16 cellular contexts compared by ENCODE assay signal in the genomic region with DNA sequence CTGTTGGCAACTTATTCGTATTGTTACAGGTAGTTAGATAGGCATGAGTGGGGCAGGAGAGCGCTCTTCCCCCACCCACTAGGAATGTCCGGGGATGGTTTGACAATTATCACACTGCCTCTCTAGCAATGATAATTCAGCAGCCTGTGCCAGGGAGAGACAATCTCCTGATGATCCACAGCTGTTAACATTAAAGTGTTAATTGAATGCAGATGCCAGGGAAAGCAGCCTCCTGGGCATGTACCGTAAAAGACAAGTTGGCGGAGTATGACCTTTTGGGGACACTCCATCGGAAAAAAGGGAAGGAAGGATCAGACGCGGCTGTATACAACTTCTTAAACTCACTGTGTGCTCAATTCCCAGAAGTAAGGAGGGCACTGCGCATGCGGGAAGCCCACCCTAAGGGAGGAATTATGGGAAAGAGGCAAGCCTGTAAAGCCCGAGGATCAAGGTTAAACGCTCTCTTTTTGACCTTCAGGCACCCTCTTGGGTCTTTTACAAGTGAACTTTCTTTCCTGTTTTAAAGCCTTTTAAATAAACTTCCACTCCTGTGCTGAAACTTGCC.
A peak's percentile ranks its signal among the peaks of the same experiment; 100 is the strongest.
DNase-seq lines count a peak whose midpoint lies in the region; ATAC-seq and TF ChIP-seq lines count a peak whose summit lies in the region.
"Had no signal": no experiment of that assay in that cellular context is flagged by ENCODE, and none has a peak within 500 bp of the region (broad histone marks: within the 10 kb centered on the region; RNA-seq: fewer than 3 reads in every experiment).

No MANE protein-coding gene starts in this region.

- TF ChIP-seq CTCF in progenitor cell of endocrine pancreas (IDR thresholded peaks at IDR 0.05; ENCODE audit: unreplicated experiment) (no peak), tibial nerve (IDR thresholded peaks at IDR 0.05) (no peak)

- H4K20me1 ChIP-seq in GM23248 (ENCODE audit: insufficient read depth): no peaks in the 10 kb centered on the region

- ATAC-seq in left ventricle myocardium superior (peak; percentile 57), HG02571 (IDR thresholded peaks at IDR 0.05; ENCODE audit: unreplicated experiment) (no peak)
- ATAC-seq: natural killer cell, sciatic nerve had no signal

- WGBS in GM23248 (ENCODE audit: low coverage in 1 of 2, low lambda C conversion rate in 2 of 2, missing lambda C conversion rate in 2 of 2), 2 experiments: 4 to 5% methylated on average over 12 of the region's 12 CpGs
- 43 to 50% methylated on average over 12 of the region's 12 CpGs for WGBS in tibial nerve, 2 donors

- H3K9me3 ChIP-seq in GM23248 (ENCODE audit: low read depth) (no peaks in the 10 kb centered on the region), SK-N-MC (ENCODE audit: low read depth, low read length) (no peaks in the 10 kb centered on the region), tibial nerve (no peaks in the 10 kb centered on the region)

- 0 out of 2 replicates have a peak overlapping the region, but pooled peaks have one; percentile 2 for H3K9ac ChIP-seq in GM23248
- peak overlapping the region; percentile 85 for H3K9ac ChIP-seq in SK-N-MC (ENCODE audit: insufficient read length)
- H3K9ac ChIP-seq: KMS-11 had no signal

- H3K9me3 Mint-ChIP-seq in progenitor cell of endocrine pancreas (ENCODE audit: low read depth): peaks cover 8% of the 10 kb centered on the region
- H3K9me3 Mint-ChIP-seq: natural killer cell had no signal

- H3K27ac ChIP-seq in GM23248: no peak overlapping the region
- H3K27ac ChIP-seq in SK-N-MC: peak overlapping the region; percentile 92
- H3K27ac ChIP-seq in tibial nerve: no peak overlapping the region
- H3K27ac ChIP-seq: KMS-11 had no signal

- no peaks in the 10 kb centered on the region for H3K27me3 Mint-ChIP-seq in progenitor cell of endocrine pancreas

- H3K36me3 Mint-ChIP-seq in progenitor cell of endocrine pancreas (ENCODE audit: insufficient read depth): peaks cover 2% of the 10 kb centered on the region

- H3K79me2 ChIP-seq in GM23248 (ENCODE audit: insufficient read depth): no peaks in the 10 kb centered on the region

- H3K4me1 Mint-ChIP-seq in progenitor cell of endocrine pancreas (ENCODE audit: low read depth): peaks cover 25% of the 10 kb centered on the region

- H3K4me3 ChIP-seq in GM23248: peak overlapping the region; percentile 47
- peak overlapping the region; percentile 80 for H3K4me3 ChIP-seq in SK-N-MC
- H3K4me3 ChIP-seq in tibial nerve: no peak overlapping the region

- no peak overlapping the region for H3K27ac Mint-ChIP-seq in progenitor cell of endocrine pancreas
- H3K27ac Mint-ChIP-seq: natural killer cell had no signal

- peak overlapping the region; percentile 48 for H3K4me2 ChIP-seq in GM23248 (ENCODE audit: unreplicated experiment)
- H3K4me2 ChIP-seq: KMS-11 had no signal

- in situ Hi-C loops in GM23248 (cut with MboI): no loop called here

- TF ChIP-seq POLR2A in tibial nerve (IDR thresholded peaks at IDR 0.05): no peak

- H2AFZ ChIP-seq in GM23248: peak overlapping the region; percentile 64

- H3K27me3 ChIP-seq in GM23248 (replicated peaks; ENCODE audit: insufficient read depth): no peaks in the 10 kb centered on the region
- no peaks in the 10 kb centered on the region for H3K27me3 ChIP-seq in tibial nerve

- no peak for TF ChIP-seq EP300 in tibial nerve (IDR thresholded peaks at IDR 0.05)

- no peaks in the 10 kb centered on the region for H3K36me3 ChIP-seq in GM23248 (ENCODE audit: low read depth)
- no peaks in the 10 kb centered on the region for H3K36me3 ChIP-seq in SK-N-MC (ENCODE audit: insufficient read depth, low read length)
- H3K36me3 ChIP-seq in tibial nerve: no peaks in the 10 kb centered on the region

- no peaks in the 10 kb centered on the region for H3K9me2 ChIP-seq in GM23248 (ENCODE audit: insufficient read depth)

- intact Hi-C loops in left ventricle myocardium superior (cut with micrococcal nuclease): no loop called here

- H3K4me1 ChIP-seq in GM23248 (ENCODE audit: insufficient read depth) (peaks cover 83% of the 10 kb centered on the region), tibial nerve (peaks cover 0 to 34% (median 6%) of the 10 kb centered on the region in 4 donors)

- H3F3A ChIP-seq in GM23248 (ENCODE audit: insufficient read depth): peaks cover 52% of the 10 kb centered on the region

- peak overlapping the region; percentile 19 for H3K4me3 Mint-ChIP-seq in progenitor cell of endocrine pancreas (ENCODE audit: low read depth)
- H3K4me3 Mint-ChIP-seq: natural killer cell had no signal

- DNase-seq in GM23248 (peak; percentile 51), SK-N-MC (ENCODE audit: low read depth, low spot score) (peak; percentile 24), left ventricle myocardium superior (peak; percentile 58), progenitor cell of endocrine pancreas (ENCODE audit: low spot score, unreplicated experiment) (no peak), HT-29 (ENCODE audit: low spot score) (no peak), NK-92 (lab: John Stamatoyannopoulos, UW; ENCODE audit: unreplicated experiment) (no peak), tibial nerve (ENCODE audit: low spot score in 2 of 2) (no peak)
- DNase-seq: activated gamma-delta T cell; GOT3; natural killer cell; NCI-H1694; NCI-H526 treated with DMSO at 0.1 percent for 48 hours; stimulated activated naive CD4-positive, alpha-beta T cell had no signal

Comparison
In these comparisons a context has a peak if more than half of its experiments do, and no peak if none do; other contexts are left out.
1. DNase-seq: peak in GM23248 (single experiment), SK-N-MC (single experiment) and left ventricle myocardium superior (single experiment); none in progenitor cell of endocrine pancreas (single experiment), HT-29 (single experiment), NK-92 (single experiment) and tibial nerve (0 of 2).
2. H3K4me3 ChIP-seq: peak in GM23248 (single experiment) and SK-N-MC (single experiment); none in tibial nerve (0 of 4).